Comparison of ENCODE assay signal across 23 cellular contexts in the genomic region with DNA sequence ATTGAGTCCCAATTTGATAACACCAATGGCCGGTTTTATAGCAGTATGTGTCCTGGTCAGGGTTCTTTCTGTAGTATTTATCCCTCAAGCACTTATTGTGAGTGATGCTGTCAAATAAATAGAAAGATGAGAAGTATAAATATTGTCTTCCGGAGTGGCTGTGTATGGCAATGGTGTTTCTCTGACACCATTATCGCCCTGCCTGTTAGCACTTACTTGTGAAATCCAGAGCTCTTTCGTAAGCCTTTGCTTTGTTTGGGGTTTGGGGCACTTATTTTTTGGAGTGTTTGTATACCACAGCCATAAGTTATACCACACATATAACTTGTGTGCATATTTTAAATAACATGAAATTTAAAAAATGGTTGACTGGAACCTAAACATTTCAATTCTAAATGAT.
"Had no signal": no experiment of that assay in that cellular context is flagged by ENCODE, and none has a peak within 500 bp of the region (broad histone marks: within the 10 kb centered on the region; RNA-seq: fewer than 3 reads in every experiment).

No MANE protein-coding gene starts in this region.

- DNase-seq: activated CD4-positive, alpha-beta memory T cell treated with anti-CD3 and anti-CD28 coated beads for 36 hours; activated CD4-positive, alpha-beta T cell treated with anti-CD3 and anti-CD28 coated beads, Interleukin-2, amount 10 ng/mL, durations not matched to agents 7 days and 5 days; activated CD4-positive, CD25-positive, alpha-beta regulatory T cell; activated CD8-positive, alpha-beta memory T cell treated with anti-CD3 and anti-CD28 coated beads for 24 hours; activated effector memory CD4-positive, alpha-beta T cell treated with anti-CD3 and anti-CD28 coated beads, Interleukin-2, amount 50 U/mL, for 16 hours; activated naive CD4-positive, alpha-beta T cell treated with Interleukin-2 at 50 U/mL for 16 hours; activated naive CD8-positive, alpha-beta T cell treated with anti-CD3 and anti-CD28 coated beads, Interleukin-2, amount 50 U/mL, for 24 hours; activated T-cell treated with anti-CD3 and anti-CD28 coated beads, Interleukin-2, amount 50 U/mL, for 4 hours; amniotic stem cell; body of pancreas; central memory CD4-positive, alpha-beta T cell; KG1; NCI-H1048; NCI-H1694; NCI-H2081 treated with DMSO at 0.1 percent for 48 hours; NCI-H2171 treated with DMSO at 0.1 percent for 48 hours; NCI-H226; NCI-H524 treated with DMSO at 0.1 percent for 48 hours; NCI-H82; PC-9; SIG-M5; T-helper 1 cell had no signal

- ATAC-seq: activated naive CD4-positive, alpha-beta T cell treated with anti-CD3 and anti-CD28 coated beads, Interleukin-2, amount 50 U/mL, for 72 hours; activated naive CD8-positive, alpha-beta T cell treated with anti-CD3 and anti-CD28 coated beads, Interleukin-2, amount 50 U/mL, for 24 hours; activated T-cell treated with anti-CD3 and anti-CD28 coated beads, Interleukin-2, amount 50 U/mL, for 4 hours; body of pancreas had no signal
